Comparison of ENCODE assay signal across 18 cellular contexts in the genomic region with DNA sequence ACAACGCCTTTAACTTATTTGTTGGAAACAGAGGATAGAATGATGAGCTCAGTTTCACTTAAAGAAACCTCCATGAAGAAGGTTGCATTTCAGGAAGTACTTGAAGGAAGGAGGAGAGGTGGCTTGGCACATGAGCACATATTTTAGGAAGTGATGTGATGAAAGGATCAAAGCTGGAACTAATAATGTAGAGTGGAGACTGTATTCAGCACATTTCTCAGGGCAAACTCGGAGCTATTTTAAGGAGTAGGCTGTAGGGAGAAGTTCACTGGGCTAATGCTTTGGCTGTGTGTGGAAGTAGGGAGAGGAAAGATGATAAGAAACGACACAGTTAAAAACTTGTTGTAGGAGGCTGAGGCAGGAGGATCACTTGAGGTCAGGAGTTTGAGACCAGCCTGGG.
DNase-seq lines count a peak whose midpoint lies in the region; ATAC-seq and TF ChIP-seq lines count a peak whose summit lies in the region.
"Had no signal": no experiment of that assay in that cellular context is flagged by ENCODE, and none has a peak within 500 bp of the region (broad histone marks: within the 10 kb centered on the region; RNA-seq: fewer than 3 reads in every experiment).

No MANE protein-coding gene starts in this region.

- no peaks in the 10 kb centered on the region for H3K79me2 ChIP-seq in GM23248 (ENCODE audit: insufficient read depth)

- no peak overlapping the region for H3K27ac Mint-ChIP-seq in natural killer cell
- H3K27ac Mint-ChIP-seq: CD4-positive, CD25-positive, alpha-beta regulatory T cell; T-helper 1 cell treated with Interleukin-12 subunit alpha and Interleukin-12 subunit beta and Interleukin-4 antibody, amounts not matched to agents 30 μg/mL and 1 μg/mL, for 36 hours had no signal

- no peaks in the 10 kb centered on the region for H4K20me1 ChIP-seq in GM23248 (ENCODE audit: insufficient read depth)

- H3K36me3 Mint-ChIP-seq in natural killer cell = no peaks in the 10 kb centered on the region
- H3K36me3 Mint-ChIP-seq: CD4-positive, CD25-positive, alpha-beta regulatory T cell had no signal

- no peak for TF ChIP-seq CTCF in natural killer cell (IDR thresholded peaks at IDR 0.05)

- DNase-seq in CD1c-positive myeloid dendritic cell (ENCODE audit: extremely low spot score) = peak; percentile 8
- DNase-seq in GM23248 = peak; percentile 10
- peak; percentile 59 for DNase-seq in fibroblast of gingiva (ENCODE audit: low read depth)
- no peak for DNase-seq in left ventricle myocardium superior
- DNase-seq in KBM-7 = no peak
- DNase-seq in natural killer cell = no peak
- no peak for DNase-seq in NCI-H187 treated with DMSO at 0.1 percent for 48 hours (lab: John Stamatoyannopoulos, UW)
- DNase-seq: ACHN; Caco-2; CD4-positive, CD25-positive, alpha-beta regulatory T cell; GDM1; MV-4-11; NCI-H2171; OCI-M1; RPMI8226 had no signal

- H3K4me1 Mint-ChIP-seq in natural killer cell = no peaks in the 10 kb centered on the region
- H3K4me1 Mint-ChIP-seq: CD4-positive, CD25-positive, alpha-beta regulatory T cell had no signal

- 4 to 10% methylated on average over 3 of the region's 3 CpGs for WGBS in GM23248 (ENCODE audit: low coverage in 1 of 2, low lambda C conversion rate in 2 of 2, missing lambda C conversion rate in 2 of 2), 2 experiments

- H3K27me3 ChIP-seq in GM23248 (replicated peaks; ENCODE audit: insufficient read depth) = no peaks in the 10 kb centered on the region

- no peak overlapping the region for H3K4me3 Mint-ChIP-seq in natural killer cell
- H3K4me3 Mint-ChIP-seq: CD4-positive, CD25-positive, alpha-beta regulatory T cell; T-helper 1 cell treated with Interleukin-12 subunit alpha and Interleukin-12 subunit beta and Interleukin-4 antibody, amounts not matched to agents 30 μg/mL and 1 μg/mL, for 36 hours had no signal

- in situ Hi-C loops in GM23248 (cut with MboI) (no loop called here), KBM-7 (cut with MboI; ENCODE audit: low pct_unique_long_range_greater_than_20kb, low sequenced_read_pairs) (no loop called here)

- no peaks in the 10 kb centered on the region for H3K9me3 ChIP-seq in GM23248 (ENCODE audit: low read depth)
- H3K9me3 ChIP-seq: Caco-2 had no signal

- H3K36me3 ChIP-seq in GM23248 (ENCODE audit: low read depth) = no peaks in the 10 kb centered on the region

- peaks cover 14% of the 10 kb centered on the region for H3K4me1 ChIP-seq in GM23248 (ENCODE audit: insufficient read depth)
- H3K4me1 ChIP-seq: Caco-2 had no signal

- ATAC-seq in left ventricle myocardium superior (peak; percentile 64), GM18519 (IDR thresholded peaks at IDR 0.05; ENCODE audit: low FRiP score, unreplicated experiment) (no peak), natural killer cell (no peak)

- H3K27me3 Mint-ChIP-seq in natural killer cell (ENCODE audit: low read depth in 2 of 2) = no peaks in the 10 kb centered on the region
- H3K27me3 Mint-ChIP-seq: CD4-positive, CD25-positive, alpha-beta regulatory T cell had no signal

- peak overlapping the region; percentile 30 for H3K4me2 ChIP-seq in GM23248 (ENCODE audit: unreplicated experiment)
- H3K4me2 ChIP-seq: KMS-11 had no signal

- no peaks in the 10 kb centered on the region for H3K9me2 ChIP-seq in GM23248 (ENCODE audit: insufficient read depth)

- no peaks in the 10 kb centered on the region for H3K9me3 Mint-ChIP-seq in natural killer cell
- H3K9me3 Mint-ChIP-seq: CD4-positive, CD25-positive, alpha-beta regulatory T cell; T-helper 1 cell treated with Interleukin-12 subunit alpha and Interleukin-12 subunit beta and Interleukin-4 antibody, amounts not matched to agents 30 μg/mL and 1 μg/mL, for 36 hours had no signal

- no peak overlapping the region for H3K27ac ChIP-seq in GM23248
- H3K27ac ChIP-seq: KMS-11 had no signal

- peaks cover 9% of the 10 kb centered on the region; the same call in 1 of the 2 replicates for H3F3A ChIP-seq in GM23248 (ENCODE audit: insufficient read depth)

- intact Hi-C loops in left ventricle myocardium superior (cut with micrococcal nuclease) (no loop called here), natural killer cell (cut with micrococcal nuclease) (no loop called here)

- H2AFZ ChIP-seq in GM23248 = 0 out of 2 replicates have a peak overlapping the region, but pooled peaks have one; percentile 18

- H3K4me3 ChIP-seq in GM23248 = no peak overlapping the region

- no peak overlapping the region for H3K9ac ChIP-seq in GM23248
- H3K9ac ChIP-seq: KMS-11 had no signal

Comparison
In these comparisons a context has a peak if more than half of its experiments do, and no peak if none do; other contexts are left out.
1. DNase-seq: peak in CD1c-positive myeloid dendritic cell (single experiment), GM23248 (single experiment) and fibroblast of gingiva (single experiment); none in left ventricle myocardium superior (single experiment), KBM-7 (single experiment), natural killer cell (single experiment) and NCI-H187 treated with DMSO at 0.1 percent for 48 hours (single experiment).